In genomic region chr19:388691-389090, GRCh38 we compare ENCODE assay signal across 21 cellular contexts. TPM values are rescaled to one million over a fixed set of nuclear protein-coding genes. Genes with fewer than 3 reads are reported as not detected.
"Had no signal": no experiment of that assay in that cellular context is flagged by ENCODE, and none has a peak within 500 bp of the region (broad histone marks: within the 10 kb centered on the region; RNA-seq: fewer than 3 reads in every experiment).

No MANE protein-coding gene starts in this region.

- H3K4me1 ChIP-seq: gastrocnemius medialis, parathyroid adenoma, psoas muscle, sigmoid colon, testis, tibial nerve had no signal

- DNase-seq: effector memory CD4-positive, alpha-beta T cell; gastrocnemius medialis; hypothalamus; kidney glomerular epithelial cell; mammary epithelial cell; occipital lobe; psoas muscle; retina; sigmoid colon; stimulated activated CD4-positive, alpha-beta T cell treated with anti-CD3 and anti-CD28 coated beads, Interleukin-2, amount 100 ng/mL, for 24 hours; stimulated activated CD4-positive, alpha-beta T cell treated with anti-CD3 and anti-CD28 coated beads, Interleukin-4, amount 100 ng/mL, for 4 hours; stimulated activated naive B cell treated with anti-CD40 and anti-IgM and Interleukin-4, amounts not matched to agents 10 μg/mL and 1 μg/mL and 100 μg/mL, for 72 hours; stimulated activated naive CD8-positive, alpha-beta T cell treated with anti-CD3 and anti-CD28 coated beads, Interleukin-15, amount 100 ng/mL, for 72 hours; testis had no signal

- H3K27me3 ChIP-seq: testis had no signal

- H3K27ac ChIP-seq: gastrocnemius medialis, heart right ventricle, parathyroid adenoma, psoas muscle, sigmoid colon, skin epidermis, testis, tibial nerve had no signal

- H3K4me3 Mint-ChIP-seq: naive thymus-derived CD8-positive, alpha-beta T cell; neural crest cell; stimulated activated naive B cell treated with anti-CD40 and anti-IgM and Interleukin-4, amounts not matched to agents 10 μg/mL and 1 μg/mL and 100 μg/mL, for 72 hours; stimulated activated naive CD8-positive, alpha-beta T cell treated with anti-CD3 and anti-CD28 coated beads, Interleukin-15, amount 100 ng/mL, for 72 hours had no signal

- H3K9me3 ChIP-seq: gastrocnemius medialis, psoas muscle, sigmoid colon, testis, tibial nerve had no signal

- H3K4me3 ChIP-seq: gastrocnemius medialis, heart right ventricle, mucosa of descending colon, psoas muscle, sigmoid colon, skin epidermis, testis, tibial nerve had no signal

- H3K27ac Mint-ChIP-seq: naive thymus-derived CD8-positive, alpha-beta T cell; stimulated activated naive B cell treated with anti-CD40 and anti-IgM and Interleukin-4, amounts not matched to agents 10 μg/mL and 1 μg/mL and 100 μg/mL, for 72 hours; stimulated activated naive CD8-positive, alpha-beta T cell treated with anti-CD3 and anti-CD28 coated beads, Interleukin-15, amount 100 ng/mL, for 72 hours had no signal

- ATAC-seq: gastrocnemius medialis; heart right ventricle; mucosa of descending colon; naive thymus-derived CD8-positive, alpha-beta T cell; psoas muscle; stimulated activated naive B cell treated with anti-CD40 and anti-IgM and Interleukin-4, amounts not matched to agents 10 μg/mL and 1 μg/mL and 100 μg/mL, for 72 hours; stimulated activated naive CD8-positive, alpha-beta T cell treated with anti-CD3 and anti-CD28 coated beads, Interleukin-15, amount 100 ng/mL, for 72 hours had no signal

- H3K36me3 ChIP-seq: gastrocnemius medialis, heart right ventricle, sigmoid colon, tibial nerve had no signal

RNA-seq across cellular contexts. Expression of gene C2CD4C, which starts 20.3 kb away (rescaled TPM):
- total RNA-seq: naive thymus-derived CD8-positive, alpha-beta T cell had no signal
